In genomic region chr3:100635273-100635701, GRCh38 we compare ENCODE assay signal across 28 cellular contexts. TPM values are rescaled to one million over a fixed set of nuclear protein-coding genes. Genes with fewer than 3 reads are reported as not detected.
DNase-seq lines count a peak whose midpoint lies in the region; ATAC-seq and TF ChIP-seq lines count a peak whose summit lies in the region.
"Had no signal": no experiment of that assay in that cellular context is flagged by ENCODE, and none has a peak within 500 bp of the region (broad histone marks: within the 10 kb centered on the region; RNA-seq: fewer than 3 reads in every experiment).

No MANE protein-coding gene starts in this region.

- 11 to 18% methylated on average over 3 of the region's 3 CpGs for WGBS in body of pancreas, 2 donors
- WGBS in right lobe of liver (ENCODE audit: insufficient coverage, low coverage, low lambda C conversion rate, missing lambda C conversion rate): 9% methylated on average over 3 of the region's 3 CpGs

- H3K9me3 Mint-ChIP-seq in Caco-2 (ENCODE audit: unreplicated experiment) (peaks cover 13% of the 10 kb centered on the region), HFFc6 (no peaks in the 10 kb centered on the region)
- H3K9me3 Mint-ChIP-seq: activated CD4-positive, alpha-beta T cell treated with anti-CD3 and anti-CD28 coated beads, Interleukin-2, amount 10 ng/mL, durations not matched to agents 7 days and 5 days; activated naive CD8-positive, alpha-beta T cell treated with anti-CD3 and anti-CD28 coated beads for 36 hours; activated T-cell treated with anti-CD3 and anti-CD28 coated beads, Interleukin-2, amount 50 U/mL, for 24 hours; CD4-positive, alpha-beta T cell; neural progenitor cell; stimulated activated naive CD8-positive, alpha-beta T cell treated with anti-CD3 and anti-CD28 coated beads, Interleukin-15, Interleukin-2, amounts not matched to agents 100 ng/mL and 50 ng/mL, for 24 hours; WTC11 had no signal

- ATAC-seq in body of pancreas (peak; percentile 62), right lobe of liver (peak; percentile 90 to 96 (median 95)), HG03139 (IDR thresholded peaks at IDR 0.05; ENCODE audit: unreplicated experiment) (no peak)
- ATAC-seq: WTC11 had no signal

- H3K36me3 Mint-ChIP-seq in Caco-2 (ENCODE audit: insufficient read depth, unreplicated experiment) (no peaks in the 10 kb centered on the region), HFFc6 (ENCODE audit: low read depth) (no peaks in the 10 kb centered on the region)
- H3K36me3 Mint-ChIP-seq: activated naive CD8-positive, alpha-beta T cell treated with anti-CD3 and anti-CD28 coated beads for 36 hours; neural progenitor cell; WTC11 had no signal

- H3K9me3 ChIP-seq in Caco-2: no peaks in the 10 kb centered on the region; the same call in 1 of the 2 replicates
- no peaks in the 10 kb centered on the region for H3K9me3 ChIP-seq in body of pancreas
- no peaks in the 10 kb centered on the region for H3K9me3 ChIP-seq in right lobe of liver
- H3K9me3 ChIP-seq: right atrium auricular region, spleen, thoracic aorta, uterus had no signal

- POLR2A ChIA-PET in Caco-2 (lab: Charles Lee): no interaction called here

- intact Hi-C loops in Caco-2 (cut with micrococcal nuclease; ENCODE audit: unreplicated experiment): loop anchor here (1.0 kb wide), 4 partner anchors 45 to 319 kb away; partner anchors contain the start of gene TFG
- intact Hi-C loops in body of pancreas (cut with DNase I): no loop called here
- intact Hi-C loops in right lobe of liver (cut with DNase I): no loop called here

- no peak overlapping the region for H3K27ac ChIP-seq in body of pancreas
- peak overlapping the region; percentile 70 to 92 (median 91) for H3K27ac ChIP-seq in right lobe of liver
- H3K27ac ChIP-seq: neural progenitor cell, right atrium auricular region, spleen, thoracic aorta, uterus had no signal

- H3K4me3 Mint-ChIP-seq in Caco-2 (ENCODE audit: unreplicated experiment) (peak overlapping the region; percentile 69), HFFc6 (no peak overlapping the region)
- H3K4me3 Mint-ChIP-seq: activated CD4-positive, alpha-beta T cell treated with anti-CD3 and anti-CD28 coated beads, Interleukin-2, amount 10 ng/mL, durations not matched to agents 7 days and 5 days; activated naive CD8-positive, alpha-beta T cell treated with anti-CD3 and anti-CD28 coated beads for 36 hours; activated T-cell treated with anti-CD3 and anti-CD28 coated beads, Interleukin-2, amount 50 U/mL, for 24 hours; CD4-positive, alpha-beta T cell; neural progenitor cell; stimulated activated naive CD8-positive, alpha-beta T cell treated with anti-CD3 and anti-CD28 coated beads, Interleukin-15, Interleukin-2, amounts not matched to agents 100 ng/mL and 50 ng/mL, for 24 hours; WTC11 had no signal

- H3K4me1 ChIP-seq in Caco-2 (peaks cover 32% of the 10 kb centered on the region), body of pancreas (peaks cover 3% of the 10 kb centered on the region), right lobe of liver (peaks cover 0 to 27% (median 7%) of the 10 kb centered on the region in 4 donors)
- H3K4me1 ChIP-seq: neural progenitor cell, spleen, uterus had no signal

- BruUV-seq in Caco-2 (replicated peaks; lab: Mats Ljungman, UMichigan): no TSS peak

- CTCF ChIA-PET in Caco-2 (lab: Charles Lee): interaction anchor here (0.5 to 2.0 kb wide), 6 partner anchors 32 to 301 kb away, joined by 3 to 38 read pairs (median 8); no protein-coding TSS in a partner anchor

- H3K36me3 ChIP-seq in Caco-2 (ENCODE audit: control insufficient read depth, insufficient read depth, low read length): no peaks in the 10 kb centered on the region
- no peaks in the 10 kb centered on the region for H3K36me3 ChIP-seq in body of pancreas (replicated peaks in 1 of 2; ENCODE audit: insufficient read depth in 1 of 2, low read depth in 2 of 2)
- H3K36me3 ChIP-seq in right lobe of liver: peaks cover 0 to 2% (median 0%) of the 10 kb centered on the region in 4 donors
- H3K36me3 ChIP-seq: neural progenitor cell, right atrium auricular region, spleen, thoracic aorta, uterus had no signal

- TF ChIP-seq CTCF in Caco-2 (IDR thresholded peaks at IDR 0.05; ENCODE audit: insufficient read depth in 1 of 2, low read depth in 1 of 2, low read length in 1 of 2, severe bottlenecking in 1 of 2, unreplicated experiment in 1 of 2) (no peak), body of pancreas (IDR thresholded peaks at IDR 0.05) (no peak), right lobe of liver (IDR thresholded peaks at IDR 0.05) (no peak), HFFc6 (IDR thresholded peaks at IDR 0.05) (no peak)

- H3K27me3 ChIP-seq in Caco-2 (replicated peaks; ENCODE audit: control insufficient read depth, insufficient read depth, low read length) (no peaks in the 10 kb centered on the region), body of pancreas (no peaks in the 10 kb centered on the region), right lobe of liver (no peaks in the 10 kb centered on the region)
- H3K27me3 ChIP-seq: neural progenitor cell, right atrium auricular region, uterus had no signal

- TF ChIP-seq POLR2A in body of pancreas (IDR thresholded peaks at IDR 0.05): no peak
- peak; percentile 77 for TF ChIP-seq POLR2A in right lobe of liver (IDR thresholded peaks at IDR 0.05)

- H3K27me3 Mint-ChIP-seq in Caco-2 (ENCODE audit: insufficient read depth, unreplicated experiment) (no peaks in the 10 kb centered on the region), HFFc6 (ENCODE audit: insufficient read depth) (peaks cover 15% of the 10 kb centered on the region)

- H3K4me1 Mint-ChIP-seq in Caco-2 (ENCODE audit: low read depth, unreplicated experiment) (peaks cover 12% of the 10 kb centered on the region), HFFc6 (ENCODE audit: low read depth) (peaks cover 13% of the 10 kb centered on the region)
- H3K4me1 Mint-ChIP-seq: neural progenitor cell had no signal

- H3K4me3 ChIP-seq in Caco-2 (ENCODE audit: low read depth, low read length) (no peak overlapping the region), body of pancreas (no peak overlapping the region), right lobe of liver (peak overlapping the region; percentile 12 to 53 (median 47))
- H3K4me3 ChIP-seq: neural progenitor cell, right atrium auricular region, spleen, thoracic aorta, uterus had no signal

- DNase-seq in Caco-2 (peak; percentile 82 to 87), HT-29 (ENCODE audit: low spot score) (peak; percentile 81), body of pancreas (peak; percentile 14 to 49 (median 34)), right lobe of liver (peak; percentile 64 to 87 (median 78)), islet precursor cell (no peak), HFFc6 (no peak)
- no peak for DNase-seq in activated T-cell treated with anti-CD3 and anti-CD28 coated beads, Interleukin-2, amount 50 U/mL, for 48 hours
- DNase-seq: activated gamma-delta T cell; anterior cingulate cortex; effector CD8-positive, alpha-beta T cell; NCI-H1048; NCI-H2107; spleen; uterus had no signal

- H3K27ac Mint-ChIP-seq in Caco-2 (ENCODE audit: unreplicated experiment): peak overlapping the region; percentile 63
- no peak overlapping the region for H3K27ac Mint-ChIP-seq in HFFc6
- H3K27ac Mint-ChIP-seq: activated CD4-positive, alpha-beta T cell treated with anti-CD3 and anti-CD28 coated beads, Interleukin-2, amount 10 ng/mL, durations not matched to agents 7 days and 5 days; activated naive CD8-positive, alpha-beta T cell treated with anti-CD3 and anti-CD28 coated beads for 36 hours; activated T-cell treated with anti-CD3 and anti-CD28 coated beads, Interleukin-2, amount 50 U/mL, for 24 hours; CD4-positive, alpha-beta T cell; neural progenitor cell; stimulated activated naive CD8-positive, alpha-beta T cell treated with anti-CD3 and anti-CD28 coated beads, Interleukin-15, Interleukin-2, amounts not matched to agents 100 ng/mL and 50 ng/mL, for 24 hours; WTC11 had no signal

RNA-seq across cellular contexts. Expression of gene ADGRG7, which starts 25.9 kb away (rescaled TPM):
- 2.9 and 4.2 TPM in 2 replicates for total RNA-seq in Caco-2 (2022)
- total RNA-seq in HT-29 (2014; rRNA removed; shearing (Covaris generic)): 0.08 and 0.13 TPM in 2 replicates
- total RNA-seq in body of pancreas: not detected
- total RNA-seq in right lobe of liver: 10 to 100 TPM in 4 of 6 experiments, 1 to 10 TPM in 2; 1.9 to 27.2 (median 21.8) TPM
- total RNA-seq in HFFc6 (2021; fragmentation: NEBNext Ultra II Directional; extraction: Animal tissue kit (Norgen Biotek cat#: 25700)): not detected
- total RNA-seq: activated CD4-positive, alpha-beta T cell treated with anti-CD3 and anti-CD28 coated beads, Interleukin-2, amount 10 ng/mL, durations not matched to agents 7 days and 5 days; activated CD8-positive, alpha-beta memory T cell treated with anti-CD3 and anti-CD28 coated beads for 36 hours; activated naive CD8-positive, alpha-beta T cell treated with anti-CD3 and anti-CD28 coated beads for 36 hours; CD4-positive, alpha-beta T cell; glomerular endothelial cell; H4; IMR-90; right atrium auricular region; spleen; thoracic aorta; WTC11 had no signal

Comparison
In these comparisons a context has a peak if more than half of its experiments do, and no peak if none do; other contexts are left out.
1. DNase-seq: peak in Caco-2 (2 of 2), HT-29 (single experiment), body of pancreas (4 of 4) and right lobe of liver (3 of 3); none in islet precursor cell (single experiment), HFFc6 (single experiment) and activated T-cell treated with anti-CD3 and anti-CD28 coated beads, Interleukin-2, amount 50 U/mL, for 48 hours (0 of 2).
2. H3K4me3 ChIP-seq: peak in right lobe of liver (3 of 3); none in Caco-2 (single experiment) and body of pancreas (0 of 2).
3. H3K27ac ChIP-seq: peak in right lobe of liver (3 of 3); none in body of pancreas (0 of 4).